Comparison of ENCODE assay signal across 13 cellular contexts in the genomic region with DNA sequence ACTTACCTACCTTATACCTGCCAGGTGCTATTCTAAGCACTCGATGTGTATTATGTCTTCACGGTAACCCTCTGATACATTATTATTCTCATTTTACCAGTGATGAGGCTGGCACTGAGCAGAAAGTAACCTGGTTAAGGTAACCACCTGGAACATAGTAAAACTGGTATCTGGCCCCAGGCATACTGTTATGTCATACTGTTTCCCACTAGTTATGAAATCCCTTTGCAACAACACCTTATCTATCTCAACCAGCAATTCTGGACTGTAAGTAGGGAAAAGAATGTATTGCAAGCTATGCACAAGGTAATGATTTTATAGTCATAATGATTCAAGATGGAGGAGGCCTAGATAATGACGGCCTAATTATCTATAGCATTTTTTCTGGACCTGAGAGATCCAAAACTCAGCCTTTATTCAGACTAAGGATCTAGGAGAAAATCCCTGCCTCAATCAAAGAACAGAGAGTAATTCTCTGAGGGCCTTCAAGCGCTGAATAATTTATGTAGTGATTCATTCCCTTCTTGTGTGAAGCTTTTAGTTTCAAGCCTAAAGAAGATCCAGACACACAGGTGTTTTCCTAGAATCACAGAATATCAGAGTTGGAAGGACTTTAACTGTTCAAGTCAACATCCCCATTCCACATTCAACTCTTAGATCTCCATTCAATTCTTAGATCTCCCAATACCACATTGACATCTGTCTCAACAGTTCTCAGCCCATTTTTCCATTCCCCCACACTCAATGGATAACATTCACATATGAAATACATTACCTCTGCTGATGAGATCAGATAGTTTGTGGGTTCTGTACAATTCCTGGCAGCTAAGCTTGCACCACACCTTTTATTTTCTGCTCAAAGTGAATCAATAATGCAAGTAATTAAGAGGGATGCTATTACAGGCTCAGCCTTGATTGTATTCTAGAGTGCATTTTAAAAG. TPM values are rescaled to one million over a fixed set of nuclear protein-coding genes. Genes with fewer than 3 reads are reported as not detected.
DNase-seq lines count a peak whose midpoint lies in the region; ATAC-seq and TF ChIP-seq lines count a peak whose summit lies in the region.
"Had no signal": no experiment of that assay in that cellular context is flagged by ENCODE, and none has a peak within 500 bp of the region (broad histone marks: within the 10 kb centered on the region; RNA-seq: fewer than 3 reads in every experiment).

No MANE protein-coding gene starts in this region.

- H3K27ac ChIP-seq in SK-N-MC = no peak overlapping the region
- H3K27ac ChIP-seq: HL-60, psoas muscle had no signal

- H3K4me3 ChIP-seq in Caco-2 (ENCODE audit: low read depth, low read length) (no peak overlapping the region), SK-N-MC (peak overlapping the region; percentile 31; the same call in 1 of the 2 replicates)
- H3K4me3 ChIP-seq: psoas muscle had no signal

- H3K4me3 Mint-ChIP-seq in Caco-2 (ENCODE audit: unreplicated experiment) (no peak overlapping the region), progenitor cell of endocrine pancreas (ENCODE audit: low read depth) (no peak overlapping the region)
- H3K4me3 Mint-ChIP-seq in T-helper 2 cell treated with Interferon-gamma antibody and Interleukin-4, amounts not matched to agents 5 μg/mL and 100 μg/mL, for 36 hours = no peak overlapping the region
- no peak overlapping the region for H3K4me3 Mint-ChIP-seq in naive thymus-derived CD8-positive, alpha-beta T cell

- no peaks in the 10 kb centered on the region for H3K9me3 Mint-ChIP-seq in Caco-2 (ENCODE audit: unreplicated experiment)
- no peaks in the 10 kb centered on the region for H3K9me3 Mint-ChIP-seq in T-helper 2 cell treated with Interferon-gamma antibody and Interleukin-4, amounts not matched to agents 5 μg/mL and 100 μg/mL, for 36 hours
- no peaks in the 10 kb centered on the region for H3K9me3 Mint-ChIP-seq in progenitor cell of endocrine pancreas (ENCODE audit: low read depth)
- H3K9me3 Mint-ChIP-seq in naive thymus-derived CD8-positive, alpha-beta T cell = no peaks in the 10 kb centered on the region

- intact Hi-C loops in Caco-2 (cut with micrococcal nuclease; ENCODE audit: unreplicated experiment) = no loop called here

- CTCF ChIA-PET in Caco-2 (lab: Charles Lee) = no interaction called here

- H3K36me3 Mint-ChIP-seq in Caco-2 (ENCODE audit: insufficient read depth, unreplicated experiment) (no peaks in the 10 kb centered on the region), progenitor cell of endocrine pancreas (ENCODE audit: insufficient read depth) (no peaks in the 10 kb centered on the region)
- no peaks in the 10 kb centered on the region for H3K36me3 Mint-ChIP-seq in T-helper 2 cell treated with Interferon-gamma antibody and Interleukin-4, amounts not matched to agents 5 μg/mL and 100 μg/mL, for 36 hours (ENCODE audit: low read depth)
- no peaks in the 10 kb centered on the region for H3K36me3 Mint-ChIP-seq in naive thymus-derived CD8-positive, alpha-beta T cell
- H3K36me3 Mint-ChIP-seq: CD14-positive monocyte had no signal

- peak in 1 of 2 experiments; percentile 22 for DNase-seq in Caco-2
- DNase-seq in SK-N-MC (ENCODE audit: low read depth, low spot score) = no peak
- DNase-seq in T-helper 2 cell treated with Interferon-gamma antibody and Interleukin-4, amounts not matched to agents 5 μg/mL and 100 μg/mL, for 36 hours (ENCODE audit: low spot score) = no peak
- DNase-seq in progenitor cell of endocrine pancreas (ENCODE audit: low spot score, unreplicated experiment) = no peak
- no peak for DNase-seq in NCI-H82 (lab: John Stamatoyannopoulos, UW)
- no peak for DNase-seq in naive thymus-derived CD8-positive, alpha-beta T cell
- DNase-seq: activated CD4-positive, alpha-beta T cell treated with anti-CD3 and anti-CD28 coated beads, Interleukin-2, amount 50 U/mL, for 48 hours; NCI-H1930; psoas muscle had no signal

- no TSS peak for BruUV-seq in Caco-2 (replicated peaks; lab: Mats Ljungman, UMichigan)

- H3K9ac ChIP-seq in SK-N-MC (ENCODE audit: insufficient read length) = no peak overlapping the region

- H3K27me3 ChIP-seq in Caco-2 (replicated peaks; ENCODE audit: control insufficient read depth, insufficient read depth, low read length) = no peaks in the 10 kb centered on the region

- H3K4me1 Mint-ChIP-seq in Caco-2 (ENCODE audit: low read depth, unreplicated experiment) (peaks cover 44% of the 10 kb centered on the region), progenitor cell of endocrine pancreas (ENCODE audit: low read depth) (peaks cover 16% of the 10 kb centered on the region)
- peaks cover 17% of the 10 kb centered on the region for H3K4me1 Mint-ChIP-seq in T-helper 2 cell treated with Interferon-gamma antibody and Interleukin-4, amounts not matched to agents 5 μg/mL and 100 μg/mL, for 36 hours (ENCODE audit: low read depth)
- H3K4me1 Mint-ChIP-seq in naive thymus-derived CD8-positive, alpha-beta T cell = peaks cover 11 to 40% (median 13%) of the 10 kb centered on the region in 4 donors

- H3K36me3 ChIP-seq in Caco-2 (ENCODE audit: control insufficient read depth, insufficient read depth, low read length) (no peaks in the 10 kb centered on the region), SK-N-MC (ENCODE audit: insufficient read depth, low read length) (no peaks in the 10 kb centered on the region)

- H3K4me1 ChIP-seq in Caco-2 = peaks cover 40% of the 10 kb centered on the region
- H3K4me1 ChIP-seq: psoas muscle had no signal

- peak; percentile 14 for ATAC-seq in GM19035 (IDR thresholded peaks at IDR 0.05; ENCODE audit: unreplicated experiment)
- ATAC-seq in HG02938 (IDR thresholded peaks at IDR 0.05; ENCODE audit: unreplicated experiment) = peak; percentile 9
- ATAC-seq in naive thymus-derived CD8-positive, alpha-beta T cell = no peak
- ATAC-seq: psoas muscle had no signal

- POLR2A ChIA-PET in Caco-2 (lab: Charles Lee) = no interaction called here
- POLR2A ChIA-PET in naive thymus-derived CD8-positive, alpha-beta T cell (lab: Charles Lee) = no interaction called here

- TF ChIP-seq CTCF in Caco-2 (IDR thresholded peaks at IDR 0.05; ENCODE audit: insufficient read depth in 1 of 2, low read depth in 1 of 2, low read length in 1 of 2, severe bottlenecking in 1 of 2, unreplicated experiment in 1 of 2) (no peak), progenitor cell of endocrine pancreas (IDR thresholded peaks at IDR 0.05; ENCODE audit: unreplicated experiment) (no peak)

- H3K9me3 ChIP-seq in Caco-2 (no peaks in the 10 kb centered on the region), SK-N-MC (ENCODE audit: low read depth, low read length) (no peaks in the 10 kb centered on the region)
- H3K9me3 ChIP-seq: psoas muscle had no signal

- H3K27me3 Mint-ChIP-seq in Caco-2 (ENCODE audit: insufficient read depth, unreplicated experiment) = no peaks in the 10 kb centered on the region
- H3K27me3 Mint-ChIP-seq in T-helper 2 cell treated with Interferon-gamma antibody and Interleukin-4, amounts not matched to agents 5 μg/mL and 100 μg/mL, for 36 hours (ENCODE audit: low read depth) = peaks cover 27% of the 10 kb centered on the region
- peaks cover 6% of the 10 kb centered on the region for H3K27me3 Mint-ChIP-seq in progenitor cell of endocrine pancreas
- peaks cover 2 to 12% (median 6%) of the 10 kb centered on the region in 5 donors for H3K27me3 Mint-ChIP-seq in naive thymus-derived CD8-positive, alpha-beta T cell

- H3K27ac Mint-ChIP-seq in Caco-2 (ENCODE audit: unreplicated experiment) = peak overlapping the region; percentile 49
- H3K27ac Mint-ChIP-seq in T-helper 2 cell treated with Interferon-gamma antibody and Interleukin-4, amounts not matched to agents 5 μg/mL and 100 μg/mL, for 36 hours = no peak overlapping the region
- no peak overlapping the region for H3K27ac Mint-ChIP-seq in progenitor cell of endocrine pancreas
- H3K27ac Mint-ChIP-seq in naive thymus-derived CD8-positive, alpha-beta T cell = peak overlapping the region in 1 of 10 donors; percentile 15
- H3K27ac Mint-ChIP-seq: CD14-positive monocyte had no signal

RNA-seq across cellular contexts. Expression of gene MMD, which starts 14.9 kb away (rescaled TPM):
- total RNA-seq in Caco-2 (2022) (38.6 and 39.0 TPM in 2 replicates), progenitor cell of endocrine pancreas (22.1 and 26.1 TPM in 2 replicates)
- total RNA-seq in naive thymus-derived CD8-positive, alpha-beta T cell = 10 to 100 TPM in 1 of 2 experiments, 1 to 10 TPM in 1; 9.8 to 10.4 TPM
- 10 to 100 TPM in 2 of 3 donors, 1 to 10 TPM in 1; 9.4 to 15.5 (median 12.1) TPM for polyA plus RNA-seq in naive thymus-derived CD8-positive, alpha-beta T cell

Comparison
In these comparisons a context has a peak if more than half of its experiments do, and no peak if none do; other contexts are left out.
1. ATAC-seq: peak in GM19035 (single experiment) and HG02938 (single experiment); none in naive thymus-derived CD8-positive, alpha-beta T cell (0 of 2).